Comparison of ENCODE assay signal across 14 cellular contexts in genomic region chr21:44529503-44530125, GRCh38. TPM values are rescaled to one million over a fixed set of nuclear protein-coding genes. Genes with fewer than 3 reads are reported as not detected.
"Had no signal": no experiment of that assay in that cellular context is flagged by ENCODE, and none has a peak within 500 bp of the region (broad histone marks: within the 10 kb centered on the region; RNA-seq: fewer than 3 reads in every experiment).

No MANE protein-coding gene starts in this region.

- H3K4me1 Mint-ChIP-seq: central memory CD8-positive, alpha-beta T cell; neural crest cell; stimulated activated naive B cell treated with anti-CD40 and anti-IgM and Interleukin-4, amounts not matched to agents 10 μg/mL and 1 μg/mL and 100 μg/mL, for 72 hours had no signal

- H3K4me3 Mint-ChIP-seq: activated naive CD4-positive, alpha-beta T cell treated with anti-CD3 and anti-CD28 coated beads for 36 hours; central memory CD8-positive, alpha-beta T cell; effector memory CD8-positive, alpha-beta T cell; neural crest cell; stimulated activated naive B cell treated with anti-CD40 and anti-IgM and Interleukin-4, amounts not matched to agents 10 μg/mL and 1 μg/mL and 100 μg/mL, for 72 hours had no signal

- H3K27ac ChIP-seq: right atrium auricular region, transverse colon had no signal

- H3K4me3 ChIP-seq: right atrium auricular region, transverse colon had no signal

- H3K27me3 Mint-ChIP-seq: central memory CD8-positive, alpha-beta T cell had no signal

- H3K27me3 ChIP-seq: right atrium auricular region, transverse colon had no signal

- H3K9me3 ChIP-seq: right atrium auricular region, transverse colon had no signal

- H3K36me3 Mint-ChIP-seq: stimulated activated naive B cell treated with anti-CD40 and anti-IgM and Interleukin-4, amounts not matched to agents 10 μg/mL and 1 μg/mL and 100 μg/mL, for 72 hours had no signal

- H3K27ac Mint-ChIP-seq: activated naive CD4-positive, alpha-beta T cell treated with anti-CD3 and anti-CD28 coated beads for 36 hours; effector memory CD8-positive, alpha-beta T cell; stimulated activated naive B cell treated with anti-CD40 and anti-IgM and Interleukin-4, amounts not matched to agents 10 μg/mL and 1 μg/mL and 100 μg/mL, for 72 hours had no signal

- ATAC-seq: effector memory CD8-positive, alpha-beta T cell; stimulated activated naive B cell treated with anti-CD40 and anti-IgM and Interleukin-4, amounts not matched to agents 10 μg/mL and 1 μg/mL and 100 μg/mL, for 72 hours had no signal

- DNase-seq: activated CD4-positive, alpha-beta T cell treated with anti-CD3 and anti-CD28 coated beads, Interleukin-2, amount 50 U/mL, for 1 hour; activated naive CD4-positive, alpha-beta T cell treated with anti-CD3 and anti-CD28 coated beads for 36 hours; effector memory CD8-positive, alpha-beta T cell; erythroblast; hippocampal formation; stimulated activated CD4-positive, alpha-beta T cell treated with anti-CD3 and anti-CD28 coated beads, Interleukin-1b, Interleukin-23, amount 100 ng/mL, for 48 hours; stimulated activated naive B cell treated with anti-CD40 and anti-IgM and Interleukin-4, amounts not matched to agents 10 μg/mL and 1 μg/mL and 100 μg/mL, for 72 hours had no signal

- H3K4me1 ChIP-seq: right atrium auricular region, transverse colon had no signal

- H3K36me3 ChIP-seq: right atrium auricular region, transverse colon had no signal

- H3K9me3 Mint-ChIP-seq: activated naive CD4-positive, alpha-beta T cell treated with anti-CD3 and anti-CD28 coated beads for 36 hours; central memory CD8-positive, alpha-beta T cell; effector memory CD8-positive, alpha-beta T cell had no signal

RNA-seq across cellular contexts. Expression of gene KRTAP10-1, which starts 10.4 kb away (rescaled TPM):
- total RNA-seq: activated CD8-positive, alpha-beta memory T cell treated with anti-CD3 and anti-CD28 coated beads for 36 hours; activated naive CD4-positive, alpha-beta T cell treated with anti-CD3 and anti-CD28 coated beads for 36 hours; neural crest cell; right atrium auricular region; subcutaneous adipose tissue; transverse colon had no signal
- polyA plus RNA-seq: adipose tissue had no signal

RNA-seq across cellular contexts. Expression of gene KRTAP10-2, which starts 21.7 kb away (rescaled TPM):
- total RNA-seq: activated CD8-positive, alpha-beta memory T cell treated with anti-CD3 and anti-CD28 coated beads for 36 hours; activated naive CD4-positive, alpha-beta T cell treated with anti-CD3 and anti-CD28 coated beads for 36 hours; neural crest cell; right atrium auricular region; subcutaneous adipose tissue; transverse colon had no signal

RNA-seq across cellular contexts. Expression of gene KRTAP10-3, which starts 29.0 kb away (rescaled TPM):
- total RNA-seq: activated CD8-positive, alpha-beta memory T cell treated with anti-CD3 and anti-CD28 coated beads for 36 hours; activated naive CD4-positive, alpha-beta T cell treated with anti-CD3 and anti-CD28 coated beads for 36 hours; neural crest cell; right atrium auricular region; subcutaneous adipose tissue; transverse colon had no signal
- polyA plus RNA-seq: adipose tissue had no signal

RNA-seq across cellular contexts. Expression of gene KRTAP10-4, which starts 43.9 kb away (rescaled TPM):
- total RNA-seq: activated CD8-positive, alpha-beta memory T cell treated with anti-CD3 and anti-CD28 coated beads for 36 hours; activated naive CD4-positive, alpha-beta T cell treated with anti-CD3 and anti-CD28 coated beads for 36 hours; neural crest cell; right atrium auricular region; subcutaneous adipose tissue; transverse colon had no signal
- polyA plus RNA-seq: adipose tissue had no signal

RNA-seq across cellular contexts. Expression of gene KRTAP10-5, which starts 50.8 kb away (rescaled TPM):
- total RNA-seq: activated CD8-positive, alpha-beta memory T cell treated with anti-CD3 and anti-CD28 coated beads for 36 hours; activated naive CD4-positive, alpha-beta T cell treated with anti-CD3 and anti-CD28 coated beads for 36 hours; neural crest cell; right atrium auricular region; subcutaneous adipose tissue; transverse colon had no signal
- polyA plus RNA-seq: adipose tissue had no signal
